8 cellular contexts compared by ENCODE assay signal in genomic region chr15:56918046-56918906, GRCh38. TPM values are rescaled to one million over a fixed set of nuclear protein-coding genes. Genes with fewer than 3 reads are reported as not detected.
DNase-seq lines count a peak whose midpoint lies in the region; ATAC-seq and TF ChIP-seq lines count a peak whose summit lies in the region.

TSS of gene TCF12 (plus strand) at chr15:56918644. CDS start at chr15:56919914, 1,270 bp downstream.

- H3K4me3 Mint-ChIP-seq in T-helper 1 cell treated with Interleukin-12 subunit alpha and Interleukin-12 subunit beta and Interleukin-4 antibody, amounts not matched to agents 30 μg/mL and 1 μg/mL, for 36 hours: peak within 1 kb of the TSS; percentile 85

- H3K27me3 ChIP-seq in right atrium auricular region: no peaks in the 10 kb centered on the region
- H3K27me3 ChIP-seq in uterus: no peaks in the 10 kb centered on the region

- H3K27me3 Mint-ChIP-seq in T-helper 1 cell treated with Interleukin-12 subunit alpha and Interleukin-12 subunit beta and Interleukin-4 antibody, amounts not matched to agents 30 μg/mL and 1 μg/mL, for 36 hours (ENCODE audit: low read depth): no peaks in the 10 kb centered on the region

- H3K4me3 ChIP-seq in right atrium auricular region: peak within 1 kb of the TSS; percentile 81 to 100
- peak within 1 kb of the TSS; percentile 76 to 90 for H3K4me3 ChIP-seq in uterus

- TF ChIP-seq CTCF in GM13977 (IDR thresholded peaks at IDR 0.05; ENCODE audit: extremely low read depth, insufficient read depth, missing control alignments) (peak; percentile 84), right atrium auricular region (IDR thresholded peaks at IDR 0.05) (peak in 1 of 2 donors; percentile 65), uterus (IDR thresholded peaks at IDR 0.05) (peak; percentile 24 to 52 (median 43))

- H3K9me3 ChIP-seq in right atrium auricular region: no peaks in the 10 kb centered on the region
- no peaks in the 10 kb centered on the region for H3K9me3 ChIP-seq in uterus

- H3K27ac Mint-ChIP-seq in T-helper 1 cell treated with Interleukin-12 subunit alpha and Interleukin-12 subunit beta and Interleukin-4 antibody, amounts not matched to agents 30 μg/mL and 1 μg/mL, for 36 hours: peak within 1 kb of the TSS; percentile 77

- TF ChIP-seq POLR2A in uterus (IDR thresholded peaks at IDR 0.05): peak; percentile 51 to 79

- H3K36me3 ChIP-seq in right atrium auricular region (no peaks in the 10 kb centered on the region), uterus (no peaks in the 10 kb centered on the region)

- H3K4me1 Mint-ChIP-seq in T-helper 1 cell treated with Interleukin-12 subunit alpha and Interleukin-12 subunit beta and Interleukin-4 antibody, amounts not matched to agents 30 μg/mL and 1 μg/mL, for 36 hours (ENCODE audit: low read depth): peaks cover 26% of the 10 kb centered on the region

- peaks cover 0 to 59% of the 10 kb centered on the region in 2 donors for H3K4me1 ChIP-seq in right atrium auricular region
- peaks cover 0 to 13% of the 10 kb centered on the region in 2 donors for H3K4me1 ChIP-seq in uterus

- H3K9me3 Mint-ChIP-seq in T-helper 1 cell treated with Interleukin-12 subunit alpha and Interleukin-12 subunit beta and Interleukin-4 antibody, amounts not matched to agents 30 μg/mL and 1 μg/mL, for 36 hours: no peaks in the 10 kb centered on the region

- DNase-seq in GM13977 (ENCODE audit: low spot score): peak; percentile 95
- peak; percentile 28 for DNase-seq in NCI-H1694 (lab: John Stamatoyannopoulos, UW)
- peak; percentile 30 to 92 (median 85) for DNase-seq in amygdala (lab: John Stamatoyannopoulos, UW)
- peak; percentile 88 for DNase-seq in right atrium auricular region (ENCODE audit: low spot score)
- peak; percentile 79 for DNase-seq in pulmonary artery endothelial cell (ENCODE audit: low read depth, low spot score)
- peak; percentile 93 to 96 for DNase-seq in uterus

- peaks cover 6% of the 10 kb centered on the region for H3K36me3 Mint-ChIP-seq in T-helper 1 cell treated with Interleukin-12 subunit alpha and Interleukin-12 subunit beta and Interleukin-4 antibody, amounts not matched to agents 30 μg/mL and 1 μg/mL, for 36 hours (ENCODE audit: low read depth)

- peak; percentile 71 for ATAC-seq in HG02884 (IDR thresholded peaks at IDR 0.05; ENCODE audit: unreplicated experiment)

- peak within 1 kb of the TSS; percentile 94 to 98 for H3K27ac ChIP-seq in right atrium auricular region
- peak within 1 kb of the TSS; percentile 92 to 97 for H3K27ac ChIP-seq in uterus

- in situ Hi-C loops in GM13977 (cut with MboI; ENCODE audit: low pct_unique_long_range_greater_than_20kb, low sequenced_read_pairs, unreplicated experiment): no loop called here

- intact Hi-C loops in uterus (cut with DNase I; ENCODE audit: low total_unique reads): loop anchor here (1.0 kb wide), 1 partner anchor 31 kb away; no protein-coding TSS in a partner anchor

RNA-seq across cellular contexts. Expression of gene TCF12, which starts in this region (rescaled TPM):
- total RNA-seq in right atrium auricular region (10 to 100 TPM; 35.2 to 40.0 TPM), pulmonary artery endothelial cell (62.6 and 85.4 TPM in 2 replicates), uterus (100 to 1,000 TPM; 109 to 361 (median 196) TPM)

Comparison
In these comparisons a context has a peak if more than half of its experiments do, and no peak if none do; other contexts are left out.
1. Peak in every context shown above with its lines: DNase-seq, ATAC-seq, H3K4me3 ChIP-seq and H3K27ac ChIP-seq.
2. DNase-seq: peak in every context shown above with its lines; median percentile 95 in GM13977; 94 in uterus; 88 in right atrium auricular region; 85 in amygdala; 79 in pulmonary artery endothelial cell; 28 in NCI-H1694.